In genomic region chr1:80217377-80217986, GRCh38 we compare ENCODE assay signal across 9 cellular contexts.
DNase-seq lines count a peak whose midpoint lies in the region; ATAC-seq and TF ChIP-seq lines count a peak whose summit lies in the region.
"Had no signal": no experiment of that assay in that cellular context is flagged by ENCODE, and none has a peak within 500 bp of the region (broad histone marks: within the 10 kb centered on the region; RNA-seq: fewer than 3 reads in every experiment).

No MANE protein-coding gene starts in this region.

- H3K36me3 Mint-ChIP-seq in endodermal cell (ENCODE audit: low read depth) (no peaks in the 10 kb centered on the region), neural progenitor cell (no peaks in the 10 kb centered on the region)

- H3K27me3 ChIP-seq in endodermal cell (ENCODE audit: control insufficient read depth, insufficient read depth, low read length, poor library complexity, severe bottlenecking) (no peaks in the 10 kb centered on the region), neural progenitor cell (no peaks in the 10 kb centered on the region)

- H3K27ac ChIP-seq in endodermal cell (ENCODE audit: low read depth, low read length) = no peak overlapping the region
- H3K27ac ChIP-seq in neural progenitor cell = no peak overlapping the region

- H3K4me3 ChIP-seq in endodermal cell (ENCODE audit: low read length) (no peak overlapping the region), neural progenitor cell (no peak overlapping the region)

- H3K4me2 ChIP-seq in neural progenitor cell = no peak overlapping the region

- H3K36me3 ChIP-seq in endodermal cell (ENCODE audit: control insufficient read depth, insufficient read depth, low read length) (no peaks in the 10 kb centered on the region), neural progenitor cell (no peaks in the 10 kb centered on the region)

- H3K9ac ChIP-seq in endodermal cell (ENCODE audit: extremely low read depth, low read length, poor library complexity, severe bottlenecking) = no peak overlapping the region
- H3K9ac ChIP-seq in neural progenitor cell = no peak overlapping the region

- no peaks in the 10 kb centered on the region for H3K4me1 ChIP-seq in endodermal cell (ENCODE audit: control insufficient read depth, insufficient read depth, low read length)
- peaks cover 4% of the 10 kb centered on the region for H3K4me1 ChIP-seq in neural progenitor cell

- no peak for ATAC-seq in GM19395 (IDR thresholded peaks at IDR 0.05; ENCODE audit: unreplicated experiment)

- no peaks in the 10 kb centered on the region for H3K79me2 ChIP-seq in neural progenitor cell (ENCODE audit: low read depth)

- H3K27ac Mint-ChIP-seq in endodermal cell (no peak overlapping the region), neural progenitor cell (no peak overlapping the region)
- H3K27ac Mint-ChIP-seq: B cell had no signal

- no peaks in the 10 kb centered on the region for H4K20me1 ChIP-seq in neural progenitor cell (ENCODE audit: low read depth)

- H3K9me3 Mint-ChIP-seq in endodermal cell (no peaks in the 10 kb centered on the region), neural progenitor cell (no peaks in the 10 kb centered on the region)

- H3F3A ChIP-seq in neural progenitor cell (ENCODE audit: low read depth) = peaks cover 7% of the 10 kb centered on the region

- peak; percentile 46 for DNase-seq in DMS 273 (lab: John Stamatoyannopoulos, UW; ENCODE audit: unreplicated experiment)
- no peak for DNase-seq in DMS 273 treated with DMSO at 0.1 percent for 48 hours (lab: John Stamatoyannopoulos, UW)
- peak; percentile 33 to 71 for DNase-seq in NCI-H524 (lab: John Stamatoyannopoulos, UW)
- DNase-seq in endodermal cell = peak; percentile 44
- peak; percentile 55 for DNase-seq in neural progenitor cell (ENCODE audit: low spot score)
- DNase-seq in DMS79 treated with DMSO at 0.1 percent for 48 hours (lab: John Stamatoyannopoulos, UW) = no peak
- DNase-seq in activated gamma-delta T cell (lab: John Stamatoyannopoulos, UW) = no peak

- WGBS in endodermal cell (ENCODE audit: insufficient coverage in 1 of 2, insufficient read length in 1 of 2), 2 experiments = 40 to 67% methylated on average over 1 to 4 of the region's 4 CpGs

- H3K9me3 ChIP-seq in endodermal cell (ENCODE audit: control insufficient read depth, low read length) = no peaks in the 10 kb centered on the region
- no peaks in the 10 kb centered on the region for H3K9me3 ChIP-seq in neural progenitor cell (ENCODE audit: low read depth)

- H3K4me3 Mint-ChIP-seq in endodermal cell (no peak overlapping the region), neural progenitor cell (no peak overlapping the region)
- H3K4me3 Mint-ChIP-seq: B cell had no signal

- H3K27me3 Mint-ChIP-seq in endodermal cell (ENCODE audit: insufficient read depth) (no peaks in the 10 kb centered on the region), neural progenitor cell (ENCODE audit: insufficient read depth, low read depth) (no peaks in the 10 kb centered on the region)
- H3K27me3 Mint-ChIP-seq: B cell had no signal

- H2AFZ ChIP-seq in neural progenitor cell (replicated peaks) = no peak overlapping the region

- H3K4me1 Mint-ChIP-seq in endodermal cell (no peaks in the 10 kb centered on the region), neural progenitor cell (peaks cover 9% of the 10 kb centered on the region)

- peak; percentile 71 for TF ChIP-seq CTCF in endodermal cell (conservative IDR thresholded peaks at IDR 0.05)
- TF ChIP-seq CTCF in neural progenitor cell (IDR thresholded peaks at IDR 0.05) = peak; percentile 74

Comparison
In these comparisons a context has a peak if more than half of its experiments do, and no peak if none do; other contexts are left out.
1. DNase-seq: peak in DMS 273 (single experiment), NCI-H524 (2 of 2), endodermal cell (single experiment) and neural progenitor cell (single experiment); none in DMS 273 treated with DMSO at 0.1 percent for 48 hours (single experiment), DMS79 treated with DMSO at 0.1 percent for 48 hours (single experiment) and activated gamma-delta T cell (single experiment).